Comparison of ENCODE assay signal across 18 cellular contexts in the genomic region with DNA sequence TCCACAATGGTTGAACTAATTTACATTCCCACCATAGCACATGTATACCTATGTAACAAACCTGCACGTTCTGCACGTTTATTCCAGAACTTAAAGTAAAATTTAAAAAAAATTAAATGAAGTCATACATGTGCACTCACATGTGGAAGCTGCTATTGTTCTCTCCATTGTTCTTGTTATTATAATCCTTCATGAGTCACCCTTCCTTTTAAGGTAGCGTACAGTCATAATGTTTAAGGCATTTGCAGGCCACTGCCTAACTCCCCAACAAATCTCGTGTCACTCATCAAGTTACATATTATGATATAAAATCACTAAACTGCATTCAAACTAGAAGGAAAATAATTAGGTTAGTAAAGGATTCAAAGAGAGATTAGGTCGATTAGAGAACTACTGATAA.
DNase-seq lines count a peak whose midpoint lies in the region; ATAC-seq and TF ChIP-seq lines count a peak whose summit lies in the region.
"Had no signal": no experiment of that assay in that cellular context is flagged by ENCODE, and none has a peak within 500 bp of the region (broad histone marks: within the 10 kb centered on the region; RNA-seq: fewer than 3 reads in every experiment).

No MANE protein-coding gene starts in this region.

- H3K9me2 ChIP-seq in SK-N-SH = no peaks in the 10 kb centered on the region

- H3K4me3 ChIP-seq in SK-N-SH (ENCODE audit: low read depth in 2 of 2, low read length in 1 of 2) = no peak overlapping the region
- H3K4me3 ChIP-seq in WERI-Rb-1 (ENCODE audit: low read depth, low read length) = no peak overlapping the region
- H3K4me3 ChIP-seq: esophagus muscularis mucosa, smooth muscle cell had no signal

- H3K9ac ChIP-seq in SK-N-SH = no peak overlapping the region

- no peak for TF ChIP-seq RAD21 in SK-N-SH (IDR thresholded peaks at IDR 0.05; ENCODE audit: low read length)

- DNase-seq in SK-N-SH = no peak
- DNase-seq in LHCN-M2 (ENCODE audit: low read depth) = peak; percentile 70
- peak; percentile 86 for DNase-seq in dermis blood vessel endothelial cell
- peak; percentile 35 for DNase-seq in renal cortical epithelial cell (ENCODE audit: low read depth)
- no peak for DNase-seq in cerebellar nuclear complex (lab: John Stamatoyannopoulos, UW)
- no peak for DNase-seq in WERI-Rb-1
- no peak for DNase-seq in nucleus accumbens (lab: John Stamatoyannopoulos, UW)
- DNase-seq: activated effector memory CD4-positive, alpha-beta T cell treated with anti-CD3 and anti-CD28 coated beads, Interleukin-2, amount 50 U/mL, for 16 hours; CD8-positive, alpha-beta T cell; cortex of kidney; NCI-H2029 treated with DMSO at 0.1 percent for 48 hours; NCI-H524 treated with DMSO at 0.1 percent for 48 hours; stimulated activated naive CD4-positive, alpha-beta T cell; SW 1271 had no signal

- 73% methylated on average over 5 of the region's 5 CpGs for WGBS in SK-N-SH (ENCODE audit: low lambda C conversion rate)

- H3K9me3 ChIP-seq in SK-N-SH (no peaks in the 10 kb centered on the region), WERI-Rb-1 (ENCODE audit: severe bottlenecking) (no peaks in the 10 kb centered on the region)
- H3K9me3 ChIP-seq: esophagus muscularis mucosa had no signal

- H4K20me1 ChIP-seq in SK-N-SH (ENCODE audit: insufficient read depth) = no peaks in the 10 kb centered on the region

- ATAC-seq in SK-N-SH treated with all-trans-retinoic acid at 6 μM for 48 hours = no peak
- ATAC-seq: CD8-positive, alpha-beta T cell; left lobe of liver had no signal

- TF ChIP-seq CTCF in SK-N-SH (IDR thresholded peaks at IDR 0.05) = no peak
- no peak for TF ChIP-seq CTCF in WERI-Rb-1 (IDR thresholded peaks at IDR 0.05; ENCODE audit: low read depth, low read length)

- H3K79me2 ChIP-seq in SK-N-SH (ENCODE audit: insufficient read depth) = no peaks in the 10 kb centered on the region

- no peak for TF ChIP-seq EP300 in SK-N-SH (IDR thresholded peaks at IDR 0.05; ENCODE audit: borderline replicate concordance in 1 of 2, low read depth in 1 of 2, low read length in 1 of 2)

- H3K27me3 ChIP-seq in SK-N-SH (ENCODE audit: insufficient read depth) (no peaks in the 10 kb centered on the region), WERI-Rb-1 (ENCODE audit: insufficient read depth, low read depth, severe bottlenecking) (no peaks in the 10 kb centered on the region)
- H3K27me3 ChIP-seq: esophagus muscularis mucosa had no signal

- peaks cover 12 to 30% of the 10 kb centered on the region in 2 experiments for H3K36me3 ChIP-seq in SK-N-SH (replicated peaks in 1 of 2; ENCODE audit: control insufficient read depth in 1 of 2, insufficient read depth in 2 of 2, low read length in 1 of 2)
- no peaks in the 10 kb centered on the region for H3K36me3 ChIP-seq in WERI-Rb-1
- H3K36me3 ChIP-seq: esophagus muscularis mucosa had no signal

- H3K4me1 ChIP-seq in SK-N-SH (ENCODE audit: control insufficient read depth in 1 of 2, insufficient read depth in 2 of 2, low read depth in 1 of 2, low read length in 1 of 2) = peaks cover 0 to 5% of the 10 kb centered on the region in 2 experiments; a peak in 2 of 4 replicates

- POLR2A ChIA-PET in SK-N-SH (lab: Yijun Ruan, JAX) = no interaction called here

- H3K27ac ChIP-seq in SK-N-SH (ENCODE audit: low read depth in 2 of 2, low read length in 1 of 2) = no peak overlapping the region
- H3K27ac ChIP-seq in WERI-Rb-1 = no peak overlapping the region
- H3K27ac ChIP-seq: esophagus muscularis mucosa had no signal

- peaks cover 4% of the 10 kb centered on the region for H3F3A ChIP-seq in SK-N-SH (replicated peaks; ENCODE audit: insufficient read depth)

- H3K4me2 ChIP-seq in SK-N-SH = no peak overlapping the region
- H3K4me2 ChIP-seq: smooth muscle cell had no signal

- H2AFZ ChIP-seq in SK-N-SH (ENCODE audit: low read depth) = no peak overlapping the region; the same call in 1 of the 2 replicates

- CTCF ChIA-PET in SK-N-SH (lab: Yijun Ruan, JAX) = interaction anchor here (0.7 to 1.0 kb wide), 2 partner anchors 88 to 692 kb away, joined by 3 read pairs; no protein-coding TSS in a partner anchor

TF ChIP-seq in SK-N-SH, 30 proteins besides CTCF, POLR2A, EP300 and RAD21:
- TF ChIP-seq GATA2 (CRISPR knock-in tag; IDR thresholded peaks at IDR 0.05) = no peak
- TF ChIP-seq POLR2AphosphoS5 (IDR thresholded peaks at IDR 0.05; ENCODE audit: low read depth, low read length) = no peak
- peak; percentile 23; the same call in 1 of the 2 replicates for TF ChIP-seq FOSL2 (IDR thresholded peaks at IDR 0.05; ENCODE audit: borderline replicate concordance, low read depth)
- 0 out of 2 replicates have a peak, but pooled peaks have one; percentile 12 for TF ChIP-seq JUND (IDR thresholded peaks at IDR 0.05)
- TF ChIP-seq TEAD4 (IDR thresholded peaks at IDR 0.05; ENCODE audit: borderline replicate concordance, insufficient read depth) = no peak

TF ChIP-seq in SK-N-SH treated with all-trans-retinoic acid at 6 μM for 48 hours, 23 proteins besides CTCF, POLR2A, EP300 and RAD21:
- no peak for TF ChIP-seq ZC3H10 (CRISPR knock-in tag; IDR thresholded peaks at IDR 0.05)
- no peak for TF ChIP-seq GLIS3 (CRISPR knock-in tag; IDR thresholded peaks at IDR 0.05)
- TF ChIP-seq, protein P1, sequence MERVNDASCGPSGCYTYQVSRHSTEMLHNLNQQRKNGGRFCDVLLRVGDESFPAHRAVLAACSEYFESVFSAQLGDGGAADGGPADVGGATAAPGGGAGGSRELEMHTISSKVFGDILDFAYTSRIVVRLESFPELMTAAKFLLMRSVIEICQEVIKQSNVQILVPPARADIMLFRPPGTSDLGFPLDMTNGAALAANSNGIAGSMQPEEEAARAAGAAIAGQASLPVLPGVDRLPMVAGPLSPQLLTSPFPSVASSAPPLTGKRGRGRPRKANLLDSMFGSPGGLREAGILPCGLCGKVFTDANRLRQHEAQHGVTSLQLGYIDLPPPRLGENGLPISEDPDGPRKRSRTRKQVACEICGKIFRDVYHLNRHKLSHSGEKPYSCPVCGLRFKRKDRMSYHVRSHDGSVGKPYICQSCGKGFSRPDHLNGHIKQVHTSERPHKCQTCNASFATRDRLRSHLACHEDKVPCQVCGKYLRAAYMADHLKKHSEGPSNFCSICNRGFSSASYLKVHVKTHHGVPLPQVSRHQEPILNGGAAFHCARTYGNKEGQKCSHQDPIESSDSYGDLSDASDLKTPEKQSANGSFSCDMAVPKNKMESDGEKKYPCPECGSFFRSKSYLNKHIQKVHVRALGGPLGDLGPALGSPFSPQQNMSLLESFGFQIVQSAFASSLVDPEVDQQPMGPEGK (CRISPR knock-in tag; IDR thresholded peaks at IDR 0.05; ENCODE audit: borderline replicate concordance) = no peak
- no peak for TF ChIP-seq ZNF565 (CRISPR knock-in tag; conservative IDR thresholded peaks at IDR 0.05; ENCODE audit: low read depth)
- TF ChIP-seq ZNF8 (CRISPR knock-in tag; IDR thresholded peaks at IDR 0.05) = no peak
- TF ChIP-seq, protein P2, sequence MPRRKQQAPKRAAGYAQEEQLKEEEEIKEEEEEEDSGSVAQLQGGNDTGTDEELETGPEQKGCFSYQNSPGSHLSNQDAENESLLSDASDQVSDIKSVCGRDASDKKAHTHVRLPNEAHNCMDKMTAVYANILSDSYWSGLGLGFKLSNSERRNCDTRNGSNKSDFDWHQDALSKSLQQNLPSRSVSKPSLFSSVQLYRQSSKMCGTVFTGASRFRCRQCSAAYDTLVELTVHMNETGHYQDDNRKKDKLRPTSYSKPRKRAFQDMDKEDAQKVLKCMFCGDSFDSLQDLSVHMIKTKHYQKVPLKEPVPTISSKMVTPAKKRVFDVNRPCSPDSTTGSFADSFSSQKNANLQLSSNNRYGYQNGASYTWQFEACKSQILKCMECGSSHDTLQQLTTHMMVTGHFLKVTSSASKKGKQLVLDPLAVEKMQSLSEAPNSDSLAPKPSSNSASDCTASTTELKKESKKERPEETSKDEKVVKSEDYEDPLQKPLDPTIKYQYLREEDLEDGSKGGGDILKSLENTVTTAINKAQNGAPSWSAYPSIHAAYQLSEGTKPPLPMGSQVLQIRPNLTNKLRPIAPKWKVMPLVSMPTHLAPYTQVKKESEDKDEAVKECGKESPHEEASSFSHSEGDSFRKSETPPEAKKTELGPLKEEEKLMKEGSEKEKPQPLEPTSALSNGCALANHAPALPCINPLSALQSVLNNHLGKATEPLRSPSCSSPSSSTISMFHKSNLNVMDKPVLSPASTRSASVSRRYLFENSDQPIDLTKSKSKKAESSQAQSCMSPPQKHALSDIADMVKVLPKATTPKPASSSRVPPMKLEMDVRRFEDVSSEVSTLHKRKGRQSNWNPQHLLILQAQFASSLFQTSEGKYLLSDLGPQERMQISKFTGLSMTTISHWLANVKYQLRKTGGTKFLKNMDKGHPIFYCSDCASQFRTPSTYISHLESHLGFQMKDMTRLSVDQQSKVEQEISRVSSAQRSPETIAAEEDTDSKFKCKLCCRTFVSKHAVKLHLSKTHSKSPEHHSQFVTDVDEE (CRISPR knock-in tag; IDR thresholded peaks at IDR 0.05) = no peak
- TF ChIP-seq ARNTL (CRISPR knock-in tag; IDR thresholded peaks at IDR 0.05; ENCODE audit: borderline replicate concordance, low read depth) = no peak
- no peak for TF ChIP-seq PPARA (CRISPR knock-in tag; IDR thresholded peaks at IDR 0.05; ENCODE audit: borderline replicate concordance)

Comparison
In these comparisons a context has a peak if more than half of its experiments do, and no peak if none do; other contexts are left out.
1. DNase-seq: peak in LHCN-M2 (single experiment), dermis blood vessel endothelial cell (single experiment) and renal cortical epithelial cell (single experiment); none in SK-N-SH (single experiment), cerebellar nuclear complex (0 of 2), WERI-Rb-1 (single experiment) and nucleus accumbens (0 of 56).